In genomic region chr12:93468008-93468371, GRCh38 we compare ENCODE assay signal across 1 cellular context.
TF ChIP-seq lines count a peak whose summit lies in the region.

No MANE protein-coding gene starts in this region.

TF ChIP-seq in WTC11, 78 proteins besides CTCF, POLR2A, EP300 and RAD21 (continued from another document):
- TF ChIP-seq ARID4B (CRISPR knock-in tag; IDR thresholded peaks at IDR 0.05; ENCODE audit: borderline replicate concordance) (no peak), GTF2I (CRISPR knock-in tag; conservative IDR thresholded peaks at IDR 0.05) (no peak), IRF2 (CRISPR knock-in tag; IDR thresholded peaks at IDR 0.05; ENCODE audit: borderline replicate concordance, low read depth) (no peak), SOX15 (CRISPR knock-in tag; IDR thresholded peaks at IDR 0.05) (no peak), CBFB (CRISPR knock-in tag; IDR thresholded peaks at IDR 0.05; ENCODE audit: low read depth) (no peak), ZNF121 (CRISPR knock-in tag; IDR thresholded peaks at IDR 0.05) (no peak)
